In genomic region chr12:99746538-99746937, GRCh38 we compare ENCODE assay signal across 24 cellular contexts.
A peak's percentile ranks its signal among the peaks of the same experiment; 100 is the strongest.
DNase-seq lines count a peak whose midpoint lies in the region; TF ChIP-seq lines count a peak whose summit lies in the region.
"Had no signal": no experiment of that assay in that cellular context is flagged by ENCODE, and none has a peak within 500 bp of the region (broad histone marks: within the 10 kb centered on the region; RNA-seq: fewer than 3 reads in every experiment).

No MANE protein-coding gene starts in this region.

- no peak overlapping the region for H3K27ac ChIP-seq in SK-N-SH (ENCODE audit: low read depth in 2 of 2, low read length in 1 of 2)
- no peak overlapping the region for H3K27ac ChIP-seq in testis
- H3K27ac ChIP-seq: pancreas, stomach, transverse colon had no signal

- 0 out of 2 replicates have a peak, but pooled peaks have one; percentile 5 for TF ChIP-seq RAD21 in Ishikawa (IDR thresholded peaks at IDR 0.05; ENCODE audit: low read depth)
- no peak for TF ChIP-seq RAD21 in SK-N-SH (IDR thresholded peaks at IDR 0.05; ENCODE audit: low read length)

- H3K9ac ChIP-seq in SK-N-SH, result no peak overlapping the region

- H3K27me3 ChIP-seq in SK-N-SH (ENCODE audit: insufficient read depth), result no peaks in the 10 kb centered on the region
- no peaks in the 10 kb centered on the region for H3K27me3 ChIP-seq in testis
- H3K27me3 ChIP-seq: pancreas, stomach, transverse colon had no signal

- H2AFZ ChIP-seq in SK-N-SH (ENCODE audit: low read depth), result no peak overlapping the region

- POLR2A ChIA-PET in SK-N-SH (lab: Yijun Ruan, JAX), result no interaction called here

- no peak for TF ChIP-seq POLR2A in testis (IDR thresholded peaks at IDR 0.05)

- TF ChIP-seq EP300 in Ishikawa (IDR thresholded peaks at IDR 0.05; ENCODE audit: borderline replicate concordance) (no peak), SK-N-SH (IDR thresholded peaks at IDR 0.05; ENCODE audit: borderline replicate concordance in 1 of 2, low read depth in 1 of 2, low read length in 1 of 2) (no peak)

- H3K4me3 ChIP-seq in SK-N-SH (ENCODE audit: low read depth in 2 of 2, low read length in 1 of 2) (no peak overlapping the region), testis (no peak overlapping the region)
- H3K4me3 ChIP-seq: K562, pancreas, stomach, transverse colon had no signal

- no peaks in the 10 kb centered on the region for H3K79me2 ChIP-seq in SK-N-SH (ENCODE audit: insufficient read depth)

- H3K4me2 ChIP-seq in SK-N-SH, result no peak overlapping the region

- TF ChIP-seq CTCF in SK-N-SH (IDR thresholded peaks at IDR 0.05), result peak; percentile 14; the same call in 1 of the 2 replicates
- no peak for TF ChIP-seq CTCF in testis (IDR thresholded peaks at IDR 0.05)

- H3K36me3 ChIP-seq in SK-N-SH (replicated peaks in 1 of 2; ENCODE audit: control insufficient read depth in 1 of 2, insufficient read depth in 2 of 2, low read length in 1 of 2) (no peaks in the 10 kb centered on the region), testis (ENCODE audit: low read depth, missing control alignments) (no peaks in the 10 kb centered on the region)
- H3K36me3 ChIP-seq: pancreas, stomach, transverse colon had no signal

- no peaks in the 10 kb centered on the region for H3K4me1 ChIP-seq in SK-N-SH (ENCODE audit: control insufficient read depth in 1 of 2, insufficient read depth in 2 of 2, low read depth in 1 of 2, low read length in 1 of 2)
- H3K4me1 ChIP-seq in testis, result no peaks in the 10 kb centered on the region
- H3K4me1 ChIP-seq: pancreas, transverse colon had no signal

- H3K9me3 ChIP-seq in SK-N-SH (no peaks in the 10 kb centered on the region; the same call in 1 of the 2 replicates), testis (no peaks in the 10 kb centered on the region)
- H3K9me3 ChIP-seq: pancreas, stomach, transverse colon had no signal

- no peaks in the 10 kb centered on the region for H4K20me1 ChIP-seq in SK-N-SH (ENCODE audit: insufficient read depth)

- CTCF ChIA-PET in SK-N-SH (lab: Yijun Ruan, JAX), result no interaction called here

- H3F3A ChIP-seq in SK-N-SH (replicated peaks; ENCODE audit: insufficient read depth), result no peaks in the 10 kb centered on the region

- no peaks in the 10 kb centered on the region for H3K9me2 ChIP-seq in SK-N-SH

- intact Hi-C loops in testis (cut with DNase I; ENCODE audit: low total_unique reads), result no loop called here

- DNase-seq in DMS 273 (lab: John Stamatoyannopoulos, UW; ENCODE audit: unreplicated experiment), result peak; percentile 2
- no peak for DNase-seq in DMS 273 treated with DMSO at 0.1 percent for 48 hours (lab: John Stamatoyannopoulos, UW)
- no peak for DNase-seq in SK-N-SH
- peak; percentile 17 for DNase-seq in iPS-NIHi7 (ENCODE audit: extremely low spot score)
- DNase-seq in activated naive CD4-positive, alpha-beta T cell treated with anti-CD3 and anti-CD28 coated beads, Interleukin-2, amount 50 U/mL, for 16 hours, result no peak
- DNase-seq in testis, result no peak
- DNase-seq in D341Med (ENCODE audit: low spot score), result no peak
- DNase-seq: 8988T; activated CD4-positive, alpha-beta memory T cell treated with anti-CD3 and anti-CD28 coated beads for 36 hours; activated effector memory CD4-positive, alpha-beta T cell treated with Interleukin-2 at 50 U/mL for 16 hours; H7; left colon; MV-4-11; natural killer cell; NCI-H187; NCI-H446; pancreas; right cardiac atrium; RPMI8226; stomach; T1000; transverse colon had no signal

TF ChIP-seq in Ishikawa, 13 proteins besides CTCF, POLR2A, EP300 and RAD21 (continues in another document):
- TF ChIP-seq MAX (IDR thresholded peaks at IDR 0.05) (no peak), FOXM1 (IDR thresholded peaks at IDR 0.05; ENCODE audit: borderline replicate concordance, low read depth) (no peak), TAF1 (IDR thresholded peaks at IDR 0.05; ENCODE audit: low read depth) (no peak), REST (IDR thresholded peaks at IDR 0.05; ENCODE audit: low read depth) (no peak), ZBTB7A (IDR thresholded peaks at IDR 0.05; ENCODE audit: low read depth) (no peak), USF1 (IDR thresholded peaks at IDR 0.05) (no peak), CEBPB (IDR thresholded peaks at IDR 0.05) (no peak), NFIC (IDR thresholded peaks at IDR 0.05) (no peak), EGR1 (IDR thresholded peaks at IDR 0.05) (no peak), YY1 (IDR thresholded peaks at IDR 0.05; ENCODE audit: low read depth) (no peak)

TF ChIP-seq in SK-N-SH, 30 proteins besides CTCF, POLR2A, EP300 and RAD21:
- no peak for TF ChIP-seq ELF1 (IDR thresholded peaks at IDR 0.05)
- no peak for TF ChIP-seq TAF1 (IDR thresholded peaks at IDR 0.05; ENCODE audit: borderline replicate concordance, low read depth, low read length)
- no peak for TF ChIP-seq RFX5 (IDR thresholded peaks at IDR 0.05; ENCODE audit: low read length)

Comparison
In these comparisons a context has a peak if more than half of its experiments do, and no peak if none do; other contexts are left out.
1. DNase-seq: peak in DMS 273 (single experiment) and iPS-NIHi7 (single experiment); none in DMS 273 treated with DMSO at 0.1 percent for 48 hours (single experiment), SK-N-SH (single experiment), activated naive CD4-positive, alpha-beta T cell treated with anti-CD3 and anti-CD28 coated beads, Interleukin-2, amount 50 U/mL, for 16 hours (single experiment), testis (single experiment) and D341Med (single experiment).